ENCODE assay signal across 1 cellular context in genomic region chr10:50572017-50572491, GRCh38.
TF ChIP-seq lines count a peak whose summit lies in the region.

No MANE protein-coding gene starts in this region.

TF ChIP-seq in HepG2, 621 proteins besides CTCF, POLR2A, EP300 and RAD21 (continued from another document and continues in another):
- TF ChIP-seq ARID4A (CRISPR knock-in tag; IDR thresholded peaks at IDR 0.05; ENCODE audit: borderline replicate concordance) (peak; percentile 66; the same call in 1 of the 2 replicates), MLX (CRISPR knock-in tag; IDR thresholded peaks at IDR 0.05) (peak; percentile 71; the same call in 1 of the 2 replicates), CEBPB (IDR thresholded peaks at IDR 0.05; ENCODE audit: borderline replicate concordance, low read depth, low read length) (peak; percentile 99), SOX5 (CRISPR knock-in tag; IDR thresholded peaks at IDR 0.05; ENCODE audit: borderline replicate concordance) (peak; percentile 90), ETV5 (CRISPR knock-in tag; IDR thresholded peaks at IDR 0.05; ENCODE audit: borderline replicate concordance) (peak; percentile 51; the same call in 1 of the 2 replicates), GATAD1 (CRISPR knock-in tag; IDR thresholded peaks at IDR 0.05) (peak; percentile 63), RFXANK (CRISPR knock-in tag; IDR thresholded peaks at IDR 0.05) (no peak), ZNF451 (CRISPR knock-in tag; IDR thresholded peaks at IDR 0.05) (no peak), ZNF460 (CRISPR knock-in tag; IDR thresholded peaks at IDR 0.05; ENCODE audit: borderline replicate concordance) (peak; percentile 44; the same call in 1 of the 2 replicates), ATF2 (CRISPR knock-in tag; IDR thresholded peaks at IDR 0.05) (peak; percentile 90), HBP1 (CRISPR knock-in tag; IDR thresholded peaks at IDR 0.05; ENCODE audit: low read depth) (peak; percentile 85; the same call in 1 of the 2 replicates), ZGPAT (CRISPR knock-in tag; IDR thresholded peaks at IDR 0.05) (peak; percentile 89), SMAD3 (CRISPR knock-in tag; IDR thresholded peaks at IDR 0.05) (peak; percentile 87), RFX1 (IDR thresholded peaks at IDR 0.05) (peak; percentile 75), RFX3 (CRISPR knock-in tag; IDR thresholded peaks at IDR 0.05) (peak; percentile 68), PATZ1 (CRISPR knock-in tag; IDR thresholded peaks at IDR 0.05) (peak; percentile 48; the same call in 1 of the 2 replicates), SUZ12 (IDR thresholded peaks at IDR 0.05; ENCODE audit: low read depth, low read length) (no peak), RAD51 (IDR thresholded peaks at IDR 0.05; ENCODE audit: borderline replicate concordance) (no peak), ATM (IDR thresholded peaks at IDR 0.05; ENCODE audit: borderline replicate concordance) (peak; percentile 80; the same call in 1 of the 2 replicates), DPF2 (CRISPR knock-in tag; IDR thresholded peaks at IDR 0.05; ENCODE audit: borderline replicate concordance, low read depth) (peak; percentile 90), FOXP4 (CRISPR knock-in tag; IDR thresholded peaks at IDR 0.05) (peak; percentile 79), HHEX (CRISPR knock-in tag; IDR thresholded peaks at IDR 0.05) (peak; percentile 66), ZNF644 (CRISPR knock-in tag; IDR thresholded peaks at IDR 0.05; ENCODE audit: low read depth) (peak; percentile 91), DRAP1 (CRISPR knock-in tag; IDR thresholded peaks at IDR 0.05) (peak; percentile 22; the same call in 1 of the 2 replicates), FOXP1 (IDR thresholded peaks at IDR 0.05) (0 out of 2 replicates have a peak, but pooled peaks have one; percentile 29), FOXP1 (CRISPR knock-in tag; IDR thresholded peaks at IDR 0.05) (peak; percentile 81; the same call in 1 of the 2 replicates), ZSCAN29 (CRISPR knock-in tag; conservative IDR thresholded peaks at IDR 0.05) (0 out of 2 replicates have a peak, but pooled peaks have one; percentile 52), NONO (IDR thresholded peaks at IDR 0.05) (no peak), NONO (CRISPR knock-in tag; conservative IDR thresholded peaks at IDR 0.05) (peak; percentile 68), ZBTB4 (CRISPR knock-in tag; IDR thresholded peaks at IDR 0.05; ENCODE audit: borderline replicate concordance) (no peak), PITX1 (CRISPR knock-in tag; IDR thresholded peaks at IDR 0.05) (peak; percentile 77; the same call in 1 of the 2 replicates), RXRA (CRISPR knock-in tag; IDR thresholded peaks at IDR 0.05) (peak; percentile 81; the same call in 1 of the 2 replicates), ZNF558 (CRISPR knock-in tag; IDR thresholded peaks at IDR 0.05; ENCODE audit: borderline replicate concordance) (no peak), CREM (IDR thresholded peaks at IDR 0.05) (peak; percentile 72; the same call in 1 of the 2 replicates), CREM (CRISPR knock-in tag; IDR thresholded peaks at IDR 0.05) (no peak), ZNF788 (CRISPR knock-in tag; IDR thresholded peaks at IDR 0.05; ENCODE audit: borderline replicate concordance) (peak; percentile 29; the same call in 1 of the 2 replicates), ATF4 (CRISPR knock-in tag; IDR thresholded peaks at IDR 0.05) (peak; percentile 76 to 100; a peak in 3 of 4 replicates), ZNF547 (CRISPR knock-in tag; IDR thresholded peaks at IDR 0.05) (no peak), HDAC6 (IDR thresholded peaks at IDR 0.05; ENCODE audit: low read depth, low read length) (no peak), ZMYM4 (CRISPR knock-in tag; IDR thresholded peaks at IDR 0.05) (peak; percentile 91), BCL6 (CRISPR knock-in tag; IDR thresholded peaks at IDR 0.05) (peak; percentile 95)
